1 cellular context compared by ENCODE assay signal in genomic region chr5:112210430-112211005, GRCh38.
TF ChIP-seq lines count a peak whose summit lies in the region.

No MANE protein-coding gene starts in this region.

TF ChIP-seq in GM23338, 12 proteins besides CTCF, POLR2A, EP300 and RAD21 (continued from another document):
- TF ChIP-seq ZNF462 (CRISPR knock-in tag; IDR thresholded peaks at IDR 0.05), result no peak
- no peak for TF ChIP-seq ETS1 (IDR thresholded peaks at IDR 0.05)
- TF ChIP-seq STAT1 (IDR thresholded peaks at IDR 0.05; ENCODE audit: unreplicated experiment), result no peak
- no peak for TF ChIP-seq EZH2 (IDR thresholded peaks at IDR 0.05; ENCODE audit: low read depth, unreplicated experiment)
